33 cellular contexts compared by ENCODE assay signal in the genomic region with DNA sequence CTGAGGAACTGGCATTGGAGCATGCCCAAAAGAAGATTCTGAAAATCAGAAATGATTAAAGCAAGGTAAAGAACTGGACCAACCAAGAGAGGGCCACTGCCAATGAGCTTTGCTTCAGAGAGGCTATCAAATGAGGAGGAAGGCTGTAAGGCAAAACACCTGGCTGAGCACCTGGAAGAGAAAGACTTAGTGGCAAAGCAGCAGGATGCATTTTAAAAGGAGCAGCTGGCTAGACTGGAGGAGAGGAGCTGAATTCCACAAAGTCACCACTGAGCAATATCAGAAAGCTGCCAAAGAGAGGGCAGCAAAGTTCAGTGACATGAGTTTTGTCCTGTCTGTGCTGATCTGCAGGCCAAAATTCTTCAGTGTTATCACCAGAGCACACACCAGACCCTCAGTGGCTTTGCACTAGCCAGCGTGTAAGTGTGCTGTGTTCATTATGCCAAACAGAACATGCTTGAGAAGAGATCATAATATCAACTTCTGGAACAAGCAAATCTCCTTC.
DNase-seq lines count a peak whose midpoint lies in the region; ATAC-seq and TF ChIP-seq lines count a peak whose summit lies in the region.
"Had no signal": no experiment of that assay in that cellular context is flagged by ENCODE, and none has a peak within 500 bp of the region (broad histone marks: within the 10 kb centered on the region; RNA-seq: fewer than 3 reads in every experiment).

No MANE protein-coding gene starts in this region.

- no peaks in the 10 kb centered on the region for H3K27me3 Mint-ChIP-seq in endodermal cell (ENCODE audit: insufficient read depth)
- H3K27me3 Mint-ChIP-seq: CD4-positive, CD25-positive, alpha-beta regulatory T cell; stimulated activated naive CD8-positive, alpha-beta T cell treated with anti-CD3 and anti-CD28 coated beads, Interleukin-15, amount 100 ng/mL, for 72 hours had no signal

- no peak for TF ChIP-seq CTCF in endodermal cell (conservative IDR thresholded peaks at IDR 0.05)

- no peak overlapping the region for H3K4me3 Mint-ChIP-seq in endodermal cell
- H3K4me3 Mint-ChIP-seq: CD4-positive, CD25-positive, alpha-beta regulatory T cell; neural crest cell; stimulated activated naive CD8-positive, alpha-beta T cell treated with anti-CD3 and anti-CD28 coated beads, Interleukin-15, amount 100 ng/mL, for 72 hours had no signal

- H3K27me3 ChIP-seq in endodermal cell (ENCODE audit: control insufficient read depth, insufficient read depth, low read length, poor library complexity, severe bottlenecking) (no peaks in the 10 kb centered on the region), neuron (ENCODE audit: insufficient read depth, low read length) (no peaks in the 10 kb centered on the region)
- H3K27me3 ChIP-seq: brain microvascular endothelial cell, dorsolateral prefrontal cortex, gastrocnemius medialis, SJSA1, spleen had no signal

- peak overlapping the region; percentile 17 for H2AFZ ChIP-seq in neuron (ENCODE audit: low read depth, low read length)

- H3K27ac ChIP-seq in endodermal cell (ENCODE audit: low read depth, low read length): no peak overlapping the region
- H3K27ac ChIP-seq: A549, brain microvascular endothelial cell, dorsolateral prefrontal cortex, gastrocnemius medialis, SJSA1, spleen, thoracic aorta, WERI-Rb-1 had no signal

- 93 to 100% methylated on average over 1 of the region's 1 CpG for WGBS in endodermal cell (ENCODE audit: insufficient coverage in 1 of 2, insufficient read length in 1 of 2), 2 experiments

- no peaks in the 10 kb centered on the region for H3K36me3 ChIP-seq in endodermal cell (ENCODE audit: control insufficient read depth, insufficient read depth, low read length)
- no peaks in the 10 kb centered on the region for H3K36me3 ChIP-seq in neuron (ENCODE audit: insufficient read depth, low read length)
- H3K36me3 ChIP-seq: brain microvascular endothelial cell, gastrocnemius medialis, SJSA1, spleen, thoracic aorta, WERI-Rb-1 had no signal

- ATAC-seq in HG03565 (IDR thresholded peaks at IDR 0.05; ENCODE audit: unreplicated experiment): no peak
- ATAC-seq: A549; activated naive CD4-positive, alpha-beta T cell treated with anti-CD3 and anti-CD28 coated beads, Interleukin-2, amount 50 U/mL, for 72 hours; gastrocnemius medialis; right cardiac atrium; stimulated activated naive CD8-positive, alpha-beta T cell treated with anti-CD3 and anti-CD28 coated beads, Interleukin-15, amount 100 ng/mL, for 72 hours had no signal

- no peaks in the 10 kb centered on the region for H3K36me3 Mint-ChIP-seq in endodermal cell (ENCODE audit: low read depth)
- H3K36me3 Mint-ChIP-seq: activated naive CD4-positive, alpha-beta T cell treated with anti-CD3 and anti-CD28 coated beads, Interleukin-2, amount 50 U/mL, for 72 hours; CD4-positive, CD25-positive, alpha-beta regulatory T cell had no signal

- H3K9me3 Mint-ChIP-seq in endodermal cell: no peaks in the 10 kb centered on the region
- H3K9me3 Mint-ChIP-seq: neural crest cell had no signal

- no peak overlapping the region for H3K27ac Mint-ChIP-seq in endodermal cell
- H3K27ac Mint-ChIP-seq: activated naive CD4-positive, alpha-beta T cell treated with anti-CD3 and anti-CD28 coated beads, Interleukin-2, amount 50 U/mL, for 72 hours; CD4-positive, CD25-positive, alpha-beta regulatory T cell; stimulated activated naive CD8-positive, alpha-beta T cell treated with anti-CD3 and anti-CD28 coated beads, Interleukin-15, amount 100 ng/mL, for 72 hours had no signal

- H3K4me3 ChIP-seq in endodermal cell (ENCODE audit: low read length) (no peak overlapping the region), neuron (ENCODE audit: low read length) (no peak overlapping the region)
- H3K4me3 ChIP-seq: A549, dorsolateral prefrontal cortex, gastrocnemius medialis, SJSA1, spleen, thoracic aorta had no signal

- H3K4me1 ChIP-seq in endodermal cell (ENCODE audit: control insufficient read depth, insufficient read depth, low read length): peaks cover 13% of the 10 kb centered on the region
- H3K4me1 ChIP-seq in neuron (ENCODE audit: insufficient read depth, low read length): no peaks in the 10 kb centered on the region
- H3K4me1 ChIP-seq: A549, gastrocnemius medialis, SJSA1, spleen had no signal

- no peak overlapping the region for H3K9ac ChIP-seq in endodermal cell (ENCODE audit: extremely low read depth, low read length, poor library complexity, severe bottlenecking)

- DNase-seq in NCI-H345 (lab: John Stamatoyannopoulos, UW) (peak; percentile 29), NCI-H345 treated with DMSO at 0.1 percent for 48 hours (lab: John Stamatoyannopoulos, UW; ENCODE audit: unreplicated experiment) (no peak), NCI-H146 treated with DMSO at 0.1 percent for 48 hours (lab: John Stamatoyannopoulos, UW; ENCODE audit: unreplicated experiment) (peak; percentile 79), endodermal cell (peak; percentile 69), epidermal melanocyte (ENCODE audit: insufficient read length, low spot score) (no peak), SHP77 treated with DMSO at 0.1 percent for 48 hours (lab: John Stamatoyannopoulos, UW) (no peak)
- DNase-seq: activated CD4-positive, alpha-beta T cell treated with anti-CD3 and anti-CD28 coated beads for 48 hours; activated CD8-positive, alpha-beta memory T cell treated with anti-CD3 and anti-CD28 coated beads for 24 hours; activated effector memory CD4-positive, alpha-beta T cell treated with Interleukin-2 at 50 U/mL for 16 hours; activated T-cell treated with anti-CD3 and anti-CD28 coated beads for 4 hours; amygdala; brain microvascular endothelial cell; CD4-positive, CD25-positive, alpha-beta regulatory T cell; dorsolateral prefrontal cortex; gastrocnemius medialis; KBM-7; mesenchymal stem cell; NCI-H1092; NCI-H2107; NCI-H526 treated with DMSO at 0.1 percent for 48 hours; RPMI8226; stimulated activated naive CD8-positive, alpha-beta T cell treated with anti-CD3 and anti-CD28 coated beads, Interleukin-15, amount 100 ng/mL, for 72 hours; T-helper 9 cell; WERI-Rb-1 had no signal

- H3K9me3 ChIP-seq in endodermal cell (ENCODE audit: control insufficient read depth, low read length) (no peaks in the 10 kb centered on the region), neuron (ENCODE audit: low read length) (no peaks in the 10 kb centered on the region)
- H3K9me3 ChIP-seq: A549, gastrocnemius medialis, SJSA1, thoracic aorta had no signal

- peaks cover 30% of the 10 kb centered on the region for H3K4me1 Mint-ChIP-seq in endodermal cell
- H3K4me1 Mint-ChIP-seq: CD4-positive, CD25-positive, alpha-beta regulatory T cell; stimulated activated naive CD8-positive, alpha-beta T cell treated with anti-CD3 and anti-CD28 coated beads, Interleukin-15, amount 100 ng/mL, for 72 hours had no signal

Comparison
In these comparisons a context has a peak if more than half of its experiments do, and no peak if none do; other contexts are left out.
1. DNase-seq: peak in NCI-H345 (single experiment), NCI-H146 treated with DMSO at 0.1 percent for 48 hours (single experiment) and endodermal cell (single experiment); none in NCI-H345 treated with DMSO at 0.1 percent for 48 hours (single experiment), epidermal melanocyte (single experiment) and SHP77 treated with DMSO at 0.1 percent for 48 hours (single experiment).